ENCODE assay signal across 20 cellular contexts in the genomic region with DNA sequence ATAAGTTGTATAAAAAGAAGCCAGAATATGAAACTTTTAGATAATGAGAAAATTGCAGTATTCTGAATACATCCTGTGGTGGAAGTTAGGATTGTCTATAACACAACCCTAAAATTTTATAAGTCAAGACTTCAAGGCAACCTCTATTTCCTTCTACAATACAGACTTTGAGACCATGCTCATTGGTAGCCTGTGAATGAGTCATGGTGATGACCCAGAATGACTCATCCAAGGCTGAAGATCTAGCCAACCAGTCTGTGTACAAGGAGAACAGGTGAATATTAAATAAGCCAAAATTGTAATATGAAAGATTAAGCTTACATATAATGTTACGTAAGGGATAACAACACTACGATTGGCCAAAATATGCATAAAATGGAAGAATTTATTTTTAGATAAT.
"Had no signal": no experiment of that assay in that cellular context is flagged by ENCODE, and none has a peak within 500 bp of the region (broad histone marks: within the 10 kb centered on the region; RNA-seq: fewer than 3 reads in every experiment).

No MANE protein-coding gene starts in this region.

- H3K4me3 ChIP-seq: body of pancreas, dorsolateral prefrontal cortex, left lung, thoracic aorta, upper lobe of left lung had no signal

- H3K4me1 ChIP-seq: body of pancreas, left lung, upper lobe of left lung had no signal

- H3K27me3 ChIP-seq: body of pancreas, dorsolateral prefrontal cortex, left lung, upper lobe of left lung had no signal

- FAIRE-seq: colon, keratinocyte had no signal

- H3K36me3 ChIP-seq: left lung, thoracic aorta, upper lobe of left lung had no signal

- H3K9me3 ChIP-seq: thoracic aorta had no signal

- ATAC-seq: activated CD8-positive, alpha-beta memory T cell treated with anti-CD3 and anti-CD28 coated beads, Interleukin-2, amount 10 ng/mL, durations not matched to agents 7 days and 5 days; body of pancreas; left lung; stimulated activated naive B cell treated with anti-CD40 and anti-IgM and Interleukin-4, amounts not matched to agents 10 μg/mL and 1 μg/mL and 100 μg/mL, for 72 hours had no signal

- H3K27ac ChIP-seq: body of pancreas, dorsolateral prefrontal cortex, left lung, thoracic aorta, upper lobe of left lung had no signal

- DNase-seq: activated CD4-positive, alpha-beta memory T cell treated with anti-CD3 and anti-CD28 coated beads, Interleukin-2, amount 10 ng/mL, durations not matched to agents 7 days and 5 days; activated CD4-positive, alpha-beta T cell treated with anti-CD3 and anti-CD28 coated beads for 48 hours; activated CD4-positive, CD25-positive, alpha-beta regulatory T cell; activated CD8-positive, alpha-beta memory T cell treated with anti-CD3 and anti-CD28 coated beads, Interleukin-2, amount 10 ng/mL, durations not matched to agents 7 days and 5 days; activated naive CD4-positive, alpha-beta T cell; activated naive CD8-positive, alpha-beta T cell treated with anti-CD3 and anti-CD28 coated beads, Interleukin-2, amount 10 ng/mL, durations not matched to agents 7 days and 5 days; body of pancreas; caudate nucleus; dorsolateral prefrontal cortex; head of caudate nucleus; left lung; mammary epithelial cell; midbrain; occipital lobe; posterior cingulate gyrus; stimulated activated naive B cell treated with anti-CD40 and anti-IgM and Interleukin-4, amounts not matched to agents 10 μg/mL and 1 μg/mL and 100 μg/mL, for 72 hours; upper lobe of left lung had no signal
